ENCODE assay signal across 21 cellular contexts in the genomic region with DNA sequence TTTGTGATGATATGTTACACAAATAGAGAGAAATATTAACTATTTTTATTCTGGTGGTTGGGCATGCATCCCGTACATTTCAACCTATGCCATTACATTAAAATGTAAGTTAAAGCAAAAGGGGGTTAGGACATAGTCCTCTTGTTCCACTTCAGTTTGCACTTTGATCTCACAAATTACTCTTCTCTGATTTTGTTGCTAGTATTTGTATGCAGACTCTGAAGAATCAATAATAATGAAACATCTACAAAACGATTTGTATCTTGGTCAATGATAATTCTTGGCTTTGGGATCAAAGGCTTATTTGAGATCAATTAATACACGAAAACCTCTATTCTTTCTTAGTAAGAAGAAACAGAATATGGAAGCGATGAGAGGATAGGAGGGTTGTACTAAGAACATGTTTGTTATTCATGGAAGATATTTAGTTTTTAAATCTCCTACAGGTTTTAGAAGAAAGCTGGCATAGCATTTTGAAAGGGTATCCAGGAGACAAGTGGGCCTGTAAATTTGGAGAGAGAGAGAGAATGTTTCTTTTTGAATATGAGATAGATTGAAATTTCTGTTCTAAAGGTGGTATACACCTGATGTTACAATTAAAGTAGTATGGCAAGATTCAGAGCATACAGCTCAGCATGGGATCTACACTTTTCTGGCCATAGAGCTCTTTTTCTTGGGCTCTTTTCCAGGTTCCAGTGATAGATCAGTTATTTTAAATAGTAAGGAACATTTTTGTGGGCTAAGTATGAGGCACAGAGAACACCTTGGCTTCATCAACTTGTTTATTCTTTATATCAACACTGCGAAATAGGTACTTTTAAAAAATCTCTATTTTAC.
DNase-seq lines count a peak whose midpoint lies in the region; ATAC-seq, FAIRE-seq and TF ChIP-seq lines count a peak whose summit lies in the region.
"Had no signal": no experiment of that assay in that cellular context is flagged by ENCODE, and none has a peak within 500 bp of the region (broad histone marks: within the 10 kb centered on the region; RNA-seq: fewer than 3 reads in every experiment).

No MANE protein-coding gene starts in this region.

- peak overlapping the region; percentile 83 for H3K4me2 ChIP-seq in A549
- H3K4me2 ChIP-seq: GM23338 had no signal

- FAIRE-seq in A549 (lab: Jason Lieb, UNC): no peak
- FAIRE-seq: GM12878, GM19239 had no signal

- H3K4me1 ChIP-seq in A549 (peaks cover 57% of the 10 kb centered on the region), right lobe of liver (peaks cover 0 to 12% (median 4%) of the 10 kb centered on the region in 4 donors)

- CTCF ChIA-PET in A549 (lab: Yijun Ruan, JAX): interaction anchor here (1.0 to 1.2 kb wide), 2 partner anchors 11 to 36 kb away, joined by 3 to 4 read pairs; no protein-coding TSS in a partner anchor
- CTCF ChIA-PET in activated CD8-positive, alpha-beta T cell treated with anti-CD3 and anti-CD28 coated beads, Interleukin-2, amount 10 ng/mL, durations not matched to agents 7 days and 5 days (lab: Charles Lee): no interaction called here

- no peaks in the 10 kb centered on the region for H3K4me1 Mint-ChIP-seq in activated CD8-positive, alpha-beta T cell treated with anti-CD3 and anti-CD28 coated beads, Interleukin-2, amount 10 ng/mL, durations not matched to agents 7 days and 5 days (ENCODE audit: low read depth)
- H3K4me1 Mint-ChIP-seq: CD4-positive, CD25-positive, alpha-beta regulatory T cell; GM23338; H9 had no signal

- H3K36me3 ChIP-seq in right lobe of liver: no peaks in the 10 kb centered on the region

- WGBS in A549 (ENCODE audit: missing lambda C conversion rate): 9% methylated on average over 5 of the region's 5 CpGs
- 33% methylated on average over 5 of the region's 5 CpGs for WGBS in right lobe of liver (ENCODE audit: insufficient coverage, low coverage, low lambda C conversion rate, missing lambda C conversion rate)

- peaks cover 12% of the 10 kb centered on the region; the same call in 1 of the 3 replicates for H3K9me3 ChIP-seq in A549
- no peaks in the 10 kb centered on the region for H3K9me3 ChIP-seq in right lobe of liver
- H3K9me3 ChIP-seq: Caco-2 had no signal

- H3K36me3 Mint-ChIP-seq in activated CD8-positive, alpha-beta T cell treated with anti-CD3 and anti-CD28 coated beads, Interleukin-2, amount 10 ng/mL, durations not matched to agents 7 days and 5 days (ENCODE audit: low read depth): no peaks in the 10 kb centered on the region
- H3K36me3 Mint-ChIP-seq: CD4-positive, CD25-positive, alpha-beta regulatory T cell; CD8-positive, alpha-beta T cell had no signal

- H3K27ac ChIP-seq in A549 (peak overlapping the region; percentile 88 to 97), right lobe of liver (peak overlapping the region in 2 of 3 donors; percentile 6 to 43)
- H3K27ac ChIP-seq: C4-2B had no signal

- no peak for TF ChIP-seq RAD21 in A549 (conservative IDR thresholded peaks at IDR 0.05 in 1 of 2, IDR thresholded peaks at IDR 0.05 in 1 of 2)

- TF ChIP-seq POLR2A in A549 (IDR thresholded peaks at IDR 0.05; ENCODE audit: low read length) (no peak), right lobe of liver (IDR thresholded peaks at IDR 0.05) (no peak)

- H3K27me3 Mint-ChIP-seq in activated CD8-positive, alpha-beta T cell treated with anti-CD3 and anti-CD28 coated beads, Interleukin-2, amount 10 ng/mL, durations not matched to agents 7 days and 5 days (ENCODE audit: low read depth): no peaks in the 10 kb centered on the region
- H3K27me3 Mint-ChIP-seq: CD4-positive, CD25-positive, alpha-beta regulatory T cell had no signal

- no peaks in the 10 kb centered on the region for H3K27me3 ChIP-seq in right lobe of liver

- peak in 1 of 2 experiments; percentile 27; a peak in 1 of 6 replicates for ATAC-seq in A549
- ATAC-seq in left lobe of liver: peak; percentile 77
- ATAC-seq in right lobe of liver: peak; percentile 62 to 84 (median 78)
- ATAC-seq in HG03159 (IDR thresholded peaks at IDR 0.05; ENCODE audit: unreplicated experiment): no peak
- no peak for ATAC-seq in activated CD8-positive, alpha-beta T cell treated with anti-CD3 and anti-CD28 coated beads, Interleukin-2, amount 10 ng/mL, durations not matched to agents 7 days and 5 days
- ATAC-seq in GM21526 (IDR thresholded peaks at IDR 0.05; ENCODE audit: low FRiP score, unreplicated experiment): no peak
- ATAC-seq: CD8-positive, alpha-beta T cell; GM12878; GM23338; HCT116 had no signal

- H3K4me3 ChIP-seq in A549 (peak overlapping the region; percentile 12; the same call in 1 of the 3 replicates), LNCaP clone FGC (ENCODE audit: low read depth, low read length) (peak overlapping the region; percentile 19; the same call in 1 of the 2 replicates), right lobe of liver (peak overlapping the region in 1 of 3 donors; percentile 7)
- H3K4me3 ChIP-seq: GM12878, GM23338 had no signal

- no peak overlapping the region for H3K4me3 Mint-ChIP-seq in activated CD8-positive, alpha-beta T cell treated with anti-CD3 and anti-CD28 coated beads, Interleukin-2, amount 10 ng/mL, durations not matched to agents 7 days and 5 days
- H3K4me3 Mint-ChIP-seq: CD8-positive, alpha-beta T cell; GM23338; H9 had no signal

- H3K27ac Mint-ChIP-seq in activated CD8-positive, alpha-beta T cell treated with anti-CD3 and anti-CD28 coated beads, Interleukin-2, amount 10 ng/mL, durations not matched to agents 7 days and 5 days: no peak overlapping the region
- H3K27ac Mint-ChIP-seq: CD8-positive, alpha-beta T cell; GM23338; H9 had no signal

- TF ChIP-seq CTCF in A549 (IDR thresholded peaks at IDR 0.05) (no peak), LNCaP clone FGC (IDR thresholded peaks at IDR 0.05; ENCODE audit: control insufficient read depth, extremely low read depth, insufficient read depth) (no peak), right lobe of liver (IDR thresholded peaks at IDR 0.05) (no peak)

- POLR2A ChIA-PET in A549 (lab: Yijun Ruan, JAX): no interaction called here
- POLR2A ChIA-PET in activated CD8-positive, alpha-beta T cell treated with anti-CD3 and anti-CD28 coated beads, Interleukin-2, amount 10 ng/mL, durations not matched to agents 7 days and 5 days (lab: Charles Lee): no interaction called here

- intact Hi-C loops in right lobe of liver (cut with DNase I): no loop called here

- peaks cover 3% of the 10 kb centered on the region for H3K9me3 Mint-ChIP-seq in activated CD8-positive, alpha-beta T cell treated with anti-CD3 and anti-CD28 coated beads, Interleukin-2, amount 10 ng/mL, durations not matched to agents 7 days and 5 days (ENCODE audit: insufficient read depth)
- H3K9me3 Mint-ChIP-seq: GM23338, H9 had no signal

- no peak for TF ChIP-seq EP300 in A549 (IDR thresholded peaks at IDR 0.05)

- DNase-seq in A549 (ENCODE audit: low read depth in 1 of 2, low spot score in 1 of 2) (no peak), LNCaP clone FGC (ENCODE audit: low read depth) (peak; percentile 73), left lobe of liver (ENCODE audit: low spot score) (no peak), right lobe of liver (no peak)
- no peak for DNase-seq in activated CD8-positive, alpha-beta T cell treated with anti-CD3 and anti-CD28 coated beads, Interleukin-2, amount 10 ng/mL, durations not matched to agents 7 days and 5 days
- DNase-seq: 8988T; Caco-2; CD4-positive, CD25-positive, alpha-beta regulatory T cell; CD8-positive, alpha-beta T cell; DMS 273 treated with DMSO at 0.1 percent for 48 hours; DMS79; EL; GDM1; H9 had no signal

TF ChIP-seq in A549, 52 proteins besides CTCF, POLR2A, EP300 and RAD21:
- TF ChIP-seq, protein P1, sequence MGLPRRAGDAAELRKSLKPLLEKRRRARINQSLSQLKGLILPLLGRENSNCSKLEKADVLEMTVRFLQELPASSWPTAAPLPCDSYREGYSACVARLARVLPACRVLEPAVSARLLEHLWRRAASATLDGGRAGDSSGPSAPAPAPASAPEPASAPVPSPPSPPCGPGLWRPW (IDR thresholded peaks at IDR 0.05): no peak
- no peak for TF ChIP-seq SMC3 (IDR thresholded peaks at IDR 0.05)
- TF ChIP-seq EHMT2 (IDR thresholded peaks at IDR 0.05; ENCODE audit: low read depth): no peak
- TF ChIP-seq HOXB13 (CRISPR knock-in tag; IDR thresholded peaks at IDR 0.05; ENCODE audit: low read depth): no peak
- TF ChIP-seq KDM5A (IDR thresholded peaks at IDR 0.05): no peak
- no peak for TF ChIP-seq TFCP2L1 (CRISPR knock-in tag; IDR thresholded peaks at IDR 0.05)
- TF ChIP-seq, protein P2, sequence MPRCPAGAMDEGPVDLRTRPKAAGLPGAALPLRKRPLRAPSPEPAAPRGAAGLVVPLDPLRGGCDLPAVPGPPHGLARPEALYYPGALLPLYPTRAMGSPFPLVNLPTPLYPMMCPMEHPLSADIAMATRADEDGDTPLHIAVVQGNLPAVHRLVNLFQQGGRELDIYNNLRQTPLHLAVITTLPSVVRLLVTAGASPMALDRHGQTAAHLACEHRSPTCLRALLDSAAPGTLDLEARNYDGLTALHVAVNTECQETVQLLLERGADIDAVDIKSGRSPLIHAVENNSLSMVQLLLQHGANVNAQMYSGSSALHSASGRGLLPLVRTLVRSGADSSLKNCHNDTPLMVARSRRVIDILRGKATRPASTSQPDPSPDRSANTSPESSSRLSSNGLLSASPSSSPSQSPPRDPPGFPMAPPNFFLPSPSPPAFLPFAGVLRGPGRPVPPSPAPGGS (IDR thresholded peaks at IDR 0.05): no peak
- TF ChIP-seq HEYL (CRISPR knock-in tag; IDR thresholded peaks at IDR 0.05): no peak
- no peak for TF ChIP-seq BHLHE40 (IDR thresholded peaks at IDR 0.05; ENCODE audit: low read depth, low read length)
- TF ChIP-seq, protein P3, sequence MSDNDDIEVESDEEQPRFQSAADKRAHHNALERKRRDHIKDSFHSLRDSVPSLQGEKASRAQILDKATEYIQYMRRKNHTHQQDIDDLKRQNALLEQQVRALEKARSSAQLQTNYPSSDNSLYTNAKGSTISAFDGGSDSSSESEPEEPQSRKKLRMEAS (IDR thresholded peaks at IDR 0.05): no peak
- no peak for TF ChIP-seq CBX8 (IDR thresholded peaks at IDR 0.05)
- TF ChIP-seq HOXB5 (CRISPR knock-in tag; IDR thresholded peaks at IDR 0.05): no peak
- no peak for TF ChIP-seq JUNB (IDR thresholded peaks at IDR 0.05)
- TF ChIP-seq MAZ (IDR thresholded peaks at IDR 0.05; ENCODE audit: borderline replicate concordance, low read depth, low read length): no peak
- TF ChIP-seq ZNF302 (CRISPR knock-in tag; IDR thresholded peaks at IDR 0.05): no peak
- TF ChIP-seq ESRRA (IDR thresholded peaks at IDR 0.05; ENCODE audit: borderline replicate concordance, low read length): no peak
- no peak for TF ChIP-seq EHF (CRISPR knock-in tag; IDR thresholded peaks at IDR 0.05)
- no peak for TF ChIP-seq RARB (CRISPR knock-in tag; IDR thresholded peaks at IDR 0.05)
- no peak for TF ChIP-seq RCOR1 (IDR thresholded peaks at IDR 0.05; ENCODE audit: low read depth, low read length)
- no peak for TF ChIP-seq CHD4 (IDR thresholded peaks at IDR 0.05; ENCODE audit: borderline replicate concordance)

Comparison
In these comparisons a context has a peak if more than half of its experiments do, and no peak if none do; other contexts are left out.
1. ATAC-seq: peak in left lobe of liver (single experiment) and right lobe of liver (4 of 4); none in HG03159 (single experiment), activated CD8-positive, alpha-beta T cell treated with anti-CD3 and anti-CD28 coated beads, Interleukin-2, amount 10 ng/mL, durations not matched to agents 7 days and 5 days (single experiment) and GM21526 (single experiment).